In the genomic region with DNA sequence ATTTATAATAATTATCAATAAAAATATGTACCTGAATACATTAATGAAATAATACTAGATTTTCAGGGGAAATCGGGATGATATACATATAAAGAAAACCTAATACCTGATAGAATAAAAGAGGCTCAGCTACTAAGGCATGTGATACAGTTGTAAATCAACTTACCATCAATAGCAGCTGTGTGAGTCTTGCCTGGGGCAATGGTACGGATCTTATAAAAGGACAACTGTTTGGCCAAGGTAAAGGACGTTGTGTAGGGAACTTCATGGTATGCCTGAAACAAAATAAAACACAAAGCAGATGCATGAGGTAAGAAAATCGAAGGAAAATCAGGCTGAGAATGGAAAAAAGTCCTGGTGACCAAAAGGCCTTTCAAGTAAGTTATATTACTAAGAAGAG, we compare ENCODE assay signal across 19 cellular contexts. TPM values are rescaled to one million over a fixed set of nuclear protein-coding genes. Genes with fewer than 3 reads are reported as not detected.
DNase-seq lines count a peak whose midpoint lies in the region; ATAC-seq, FAIRE-seq and TF ChIP-seq lines count a peak whose summit lies in the region.
"Had no signal": no experiment of that assay in that cellular context is flagged by ENCODE, and none has a peak within 500 bp of the region (broad histone marks: within the 10 kb centered on the region; RNA-seq: fewer than 3 reads in every experiment).

No MANE protein-coding gene starts in this region.

- no peak for FAIRE-seq in GM12892 (lab: Jason Lieb, UNC)
- FAIRE-seq: G401.6, GM12891, GM19239, H1 had no signal

- H3K4me1 ChIP-seq in psoas muscle = peaks cover 15% of the 10 kb centered on the region
- no peaks in the 10 kb centered on the region for H3K4me1 ChIP-seq in testis
- H3K4me1 ChIP-seq: BLaER1 had no signal

- WGBS in psoas muscle, 3 donors = 70 to 88% (median 75%) methylated on average over 4 of the region's 4 CpGs
- WGBS in testis, 2 donors = 91 to 93% methylated on average over 4 of the region's 4 CpGs

- no peak for DNase-seq in activated naive CD8-positive, alpha-beta T cell treated with anti-CD3 and anti-CD28 coated beads, Interleukin-2, amount 50 U/mL, for 24 hours
- DNase-seq in NCI-H526 (lab: John Stamatoyannopoulos, UW) (peak; percentile 26 to 47), psoas muscle (no peak), GM12892 (ENCODE audit: insufficient read length) (no peak), testis (no peak)
- no peak for DNase-seq in activated T-helper 1 cell treated with anti-CD3 and anti-CD28 coated beads, Interleukin-12 subunit alpha, Interleukin-12 subunit beta, Interleukin-2, Interleukin-4 antibody, amounts not matched to agents 30 ng/mL and 10 ng/mL and 1 ng/mL, durations not matched to agents 14 hours and 24 hours and 36 hours (ENCODE audit: low spot score)
- DNase-seq: 8988T, AML-193, DMS79, HCEC 1CT, HFFc6 had no signal

- H3K36me3 ChIP-seq in psoas muscle (ENCODE audit: insufficient read depth in 1 of 2, low read depth in 1 of 2) (peaks cover 12 to 96% of the 10 kb centered on the region in 2 donors), testis (ENCODE audit: low read depth, missing control alignments) (no peaks in the 10 kb centered on the region)

- intact Hi-C loops in psoas muscle (cut with DNase I) = no loop called here
- intact Hi-C loops in activated T-helper 1 cell treated with anti-CD3 and anti-CD28 coated beads, Interleukin-12 subunit alpha, Interleukin-12 subunit beta, Interleukin-2, Interleukin-4 antibody, amounts not matched to agents 30 ng/mL and 10 ng/mL and 1 ng/mL, durations not matched to agents 14 hours and 24 hours and 36 hours (cut with micrococcal nuclease) = no loop called here
- intact Hi-C loops in testis (cut with DNase I; ENCODE audit: low total_unique reads) = no loop called here

- H3K9me3 Mint-ChIP-seq in activated naive CD8-positive, alpha-beta T cell (ENCODE audit: low read depth) = no peaks in the 10 kb centered on the region
- H3K9me3 Mint-ChIP-seq in activated naive CD8-positive, alpha-beta T cell treated with anti-CD3 and anti-CD28 coated beads, Interleukin-2, amount 50 U/mL, for 24 hours = no peaks in the 10 kb centered on the region
- no peaks in the 10 kb centered on the region for H3K9me3 Mint-ChIP-seq in activated T-helper 1 cell treated with anti-CD3 and anti-CD28 coated beads, Interleukin-12 subunit alpha, Interleukin-12 subunit beta, Interleukin-2, Interleukin-4 antibody, amounts not matched to agents 30 ng/mL and 10 ng/mL and 1 ng/mL, durations not matched to agents 14 hours and 24 hours and 36 hours
- H3K9me3 Mint-ChIP-seq: HFFc6 had no signal

- H3K4me3 ChIP-seq in psoas muscle (no peak overlapping the region), testis (no peak overlapping the region)
- H3K4me3 ChIP-seq: BLaER1 had no signal

- no peaks in the 10 kb centered on the region for H3K27me3 Mint-ChIP-seq in activated naive CD8-positive, alpha-beta T cell
- H3K27me3 Mint-ChIP-seq in activated naive CD8-positive, alpha-beta T cell treated with anti-CD3 and anti-CD28 coated beads, Interleukin-2, amount 50 U/mL, for 24 hours = no peaks in the 10 kb centered on the region
- H3K27me3 Mint-ChIP-seq in activated T-helper 1 cell treated with anti-CD3 and anti-CD28 coated beads, Interleukin-12 subunit alpha, Interleukin-12 subunit beta, Interleukin-2, Interleukin-4 antibody, amounts not matched to agents 30 ng/mL and 10 ng/mL and 1 ng/mL, durations not matched to agents 14 hours and 24 hours and 36 hours (ENCODE audit: insufficient read depth) = no peaks in the 10 kb centered on the region

- no peaks in the 10 kb centered on the region for H3K27me3 ChIP-seq in psoas muscle (ENCODE audit: insufficient read depth in 3 of 3, low read length in 2 of 3)
- H3K27me3 ChIP-seq in testis = no peaks in the 10 kb centered on the region
- H3K27me3 ChIP-seq: BLaER1 had no signal

- H3K4me3 Mint-ChIP-seq in activated naive CD8-positive, alpha-beta T cell = no peak overlapping the region
- no peak overlapping the region for H3K4me3 Mint-ChIP-seq in activated naive CD8-positive, alpha-beta T cell treated with anti-CD3 and anti-CD28 coated beads, Interleukin-2, amount 50 U/mL, for 24 hours
- H3K4me3 Mint-ChIP-seq in activated T-helper 1 cell treated with anti-CD3 and anti-CD28 coated beads, Interleukin-12 subunit alpha, Interleukin-12 subunit beta, Interleukin-2, Interleukin-4 antibody, amounts not matched to agents 30 ng/mL and 10 ng/mL and 1 ng/mL, durations not matched to agents 14 hours and 24 hours and 36 hours = no peak overlapping the region
- H3K4me3 Mint-ChIP-seq: HFFc6 had no signal

- H3K9me3 ChIP-seq in psoas muscle (no peaks in the 10 kb centered on the region), testis (no peaks in the 10 kb centered on the region)
- H3K9me3 ChIP-seq: BLaER1 had no signal

- ATAC-seq in activated naive CD8-positive, alpha-beta T cell treated with anti-CD3 and anti-CD28 coated beads, Interleukin-2, amount 50 U/mL, for 24 hours = no peak
- no peak for ATAC-seq in psoas muscle

- no peaks in the 10 kb centered on the region for H3K4me1 Mint-ChIP-seq in activated naive CD8-positive, alpha-beta T cell (ENCODE audit: low read depth)
- H3K4me1 Mint-ChIP-seq in activated naive CD8-positive, alpha-beta T cell treated with anti-CD3 and anti-CD28 coated beads, Interleukin-2, amount 50 U/mL, for 24 hours = no peaks in the 10 kb centered on the region
- H3K4me1 Mint-ChIP-seq in activated T-helper 1 cell treated with anti-CD3 and anti-CD28 coated beads, Interleukin-12 subunit alpha, Interleukin-12 subunit beta, Interleukin-2, Interleukin-4 antibody, amounts not matched to agents 30 ng/mL and 10 ng/mL and 1 ng/mL, durations not matched to agents 14 hours and 24 hours and 36 hours (ENCODE audit: low read depth) = no peaks in the 10 kb centered on the region

- peaks cover 7% of the 10 kb centered on the region for H3K36me3 Mint-ChIP-seq in activated naive CD8-positive, alpha-beta T cell
- H3K36me3 Mint-ChIP-seq in activated naive CD8-positive, alpha-beta T cell treated with anti-CD3 and anti-CD28 coated beads, Interleukin-2, amount 50 U/mL, for 24 hours (ENCODE audit: low read depth) = peaks cover 49% of the 10 kb centered on the region
- peaks cover 48% of the 10 kb centered on the region for H3K36me3 Mint-ChIP-seq in activated T-helper 1 cell treated with anti-CD3 and anti-CD28 coated beads, Interleukin-12 subunit alpha, Interleukin-12 subunit beta, Interleukin-2, Interleukin-4 antibody, amounts not matched to agents 30 ng/mL and 10 ng/mL and 1 ng/mL, durations not matched to agents 14 hours and 24 hours and 36 hours (ENCODE audit: low read depth)

- TF ChIP-seq CTCF in VCaP (conservative IDR thresholded peaks at IDR 0.05) (no peak), psoas muscle (IDR thresholded peaks at IDR 0.05) (no peak), testis (IDR thresholded peaks at IDR 0.05) (no peak)

- H3K27ac ChIP-seq in VCaP (peak overlapping the region; percentile 95), psoas muscle (peak overlapping the region; percentile 16), testis (no peak overlapping the region)
- H3K27ac ChIP-seq: BLaER1, HL-60 had no signal

- H3K27ac Mint-ChIP-seq in activated naive CD8-positive, alpha-beta T cell = peak overlapping the region; percentile 5
- no peak overlapping the region for H3K27ac Mint-ChIP-seq in activated naive CD8-positive, alpha-beta T cell treated with anti-CD3 and anti-CD28 coated beads, Interleukin-2, amount 50 U/mL, for 24 hours
- H3K27ac Mint-ChIP-seq in activated T-helper 1 cell treated with anti-CD3 and anti-CD28 coated beads, Interleukin-12 subunit alpha, Interleukin-12 subunit beta, Interleukin-2, Interleukin-4 antibody, amounts not matched to agents 30 ng/mL and 10 ng/mL and 1 ng/mL, durations not matched to agents 14 hours and 24 hours and 36 hours = no peak overlapping the region
- H3K27ac Mint-ChIP-seq: HFFc6 had no signal

- TF ChIP-seq POLR2A in GM12892 (IDR thresholded peaks at IDR 0.05; ENCODE audit: low read depth, low read length) = no peak
- TF ChIP-seq POLR2A in testis (IDR thresholded peaks at IDR 0.05) = no peak

RNA-seq across cellular contexts. Expression of a gene that starts 25.4 kb away (rescaled TPM):
- 100 to 1,000 TPM in 1 of 4 donors, 10 to 100 TPM in 3; 69.1 to 116 (median 88.5) TPM for total RNA-seq in psoas muscle
- polyA plus RNA-seq in psoas muscle = 10 to 100 TPM; 17.9 to 49.0 (median 28.0) TPM
- total RNA-seq in activated T-helper 1 cell treated with anti-CD3 and anti-CD28 coated beads, Interleukin-12 subunit alpha, Interleukin-12 subunit beta, Interleukin-2, Interleukin-4 antibody, amounts not matched to agents 30 ng/mL and 10 ng/mL and 1 ng/mL, durations not matched to agents 14 hours and 24 hours and 36 hours = 76.8 and 77.0 TPM in 2 replicates
- polyA plus RNA-seq in GM12892 (2012; ENCODE audit: missing spikeins) = 44.0 TPM
- 100 to 1,000 TPM; 120 to 125 TPM for total RNA-seq in testis
- polyA plus RNA-seq in testis (ENCODE audit: insufficient read depth, low read depth, low replicate concordance) = 86.6 TPM

RNA-seq across cellular contexts. Expression of a gene that starts 32.0 kb away (rescaled TPM):
- 1 to 10 TPM; 2.5 to 6.4 (median 3.6) TPM for total RNA-seq in psoas muscle
- 10 to 100 TPM in 1 of 3 donors, 1 to 10 TPM in 2; 2.7 to 17.3 (median 8.8) TPM for polyA plus RNA-seq in psoas muscle
- 0.71 and 0.80 TPM in 2 replicates for total RNA-seq in activated T-helper 1 cell treated with anti-CD3 and anti-CD28 coated beads, Interleukin-12 subunit alpha, Interleukin-12 subunit beta, Interleukin-2, Interleukin-4 antibody, amounts not matched to agents 30 ng/mL and 10 ng/mL and 1 ng/mL, durations not matched to agents 14 hours and 24 hours and 36 hours
- polyA plus RNA-seq in GM12892 (2012; ENCODE audit: missing spikeins) = 2.2 TPM
- total RNA-seq in testis = 10 to 100 TPM; 35.2 to 63.5 TPM
- polyA plus RNA-seq in testis (ENCODE audit: insufficient read depth, low read depth, low replicate concordance) = 233 TPM

RNA-seq across cellular contexts. Expression of a gene that starts 37.7 kb away (rescaled TPM):
- 10 to 100 TPM in 2 of 4 donors, 1 to 10 TPM in 2; 7.1 to 22.0 (median 10.6) TPM for total RNA-seq in psoas muscle
- 10 to 100 TPM; 11.7 to 25.9 (median 17.1) TPM for polyA plus RNA-seq in psoas muscle
- 37.9 and 43.0 TPM in 2 replicates for total RNA-seq in activated T-helper 1 cell treated with anti-CD3 and anti-CD28 coated beads, Interleukin-12 subunit alpha, Interleukin-12 subunit beta, Interleukin-2, Interleukin-4 antibody, amounts not matched to agents 30 ng/mL and 10 ng/mL and 1 ng/mL, durations not matched to agents 14 hours and 24 hours and 36 hours
- 38.1 TPM for polyA plus RNA-seq in GM12892 (2012; ENCODE audit: missing spikeins)
- total RNA-seq in testis = 10 to 100 TPM; 20.1 to 24.4 TPM
- 38.8 TPM for polyA plus RNA-seq in testis (ENCODE audit: insufficient read depth, low read depth, low replicate concordance)

RNA-seq across cellular contexts. Expression of a gene that starts 50.2 kb away (rescaled TPM):
- total RNA-seq in psoas muscle (10 to 100 TPM; 12.5 to 24.1 (median 17.2) TPM), testis (10 to 100 TPM; 31.8 to 36.2 TPM)
- polyA plus RNA-seq in psoas muscle (10 to 100 TPM in 1 of 3 donors, 1 to 10 TPM in 2; 7.9 to 15.7 (median 10.0) TPM), testis (ENCODE audit: insufficient read depth, low read depth, low replicate concordance) (21.5 TPM)
- total RNA-seq in activated T-helper 1 cell treated with anti-CD3 and anti-CD28 coated beads, Interleukin-12 subunit alpha, Interleukin-12 subunit beta, Interleukin-2, Interleukin-4 antibody, amounts not matched to agents 30 ng/mL and 10 ng/mL and 1 ng/mL, durations not matched to agents 14 hours and 24 hours and 36 hours = 24.3 and 28.3 TPM in 2 replicates
- 15.6 TPM for polyA plus RNA-seq in GM12892 (2012; ENCODE audit: missing spikeins)

Comparison
In these comparisons a context has a peak if more than half of its experiments do, and no peak if none do; other contexts are left out.
1. DNase-seq: peak in NCI-H526 (2 of 2); none in activated naive CD8-positive, alpha-beta T cell treated with anti-CD3 and anti-CD28 coated beads, Interleukin-2, amount 50 U/mL, for 24 hours (single experiment), psoas muscle (0 of 2), activated T-helper 1 cell treated with anti-CD3 and anti-CD28 coated beads, Interleukin-12 subunit alpha, Interleukin-12 subunit beta, Interleukin-2, Interleukin-4 antibody, amounts not matched to agents 30 ng/mL and 10 ng/mL and 1 ng/mL, durations not matched to agents 14 hours and 24 hours and 36 hours (single experiment), GM12892 (single experiment) and testis (single experiment).
2. H3K27ac ChIP-seq: peak in VCaP (single experiment) and psoas muscle (single experiment); none in testis (0 of 2).
3. RNA of a gene that starts 32.0 kb away (total RNA-seq): 35.2 to 63.5 TPM in testis; 2.5 to 6.4 TPM in psoas muscle and 0.71 to 0.80 TPM in activated T-helper 1 cell treated with anti-CD3 and anti-CD28 coated beads, Interleukin-12 subunit alpha, Interleukin-12 subunit beta, Interleukin-2, Interleukin-4 antibody, amounts not matched to agents 30 ng/mL and 10 ng/mL and 1 ng/mL, durations not matched to agents 14 hours and 24 hours and 36 hours; every median in the first group is over 4 times any median in the second.